8 cellular contexts compared by ENCODE assay signal in genomic region chr22:23767673-23768548, GRCh38. TPM values are rescaled to one million over a fixed set of nuclear protein-coding genes. Genes with fewer than 3 reads are reported as not detected.
DNase-seq lines count a peak whose midpoint lies in the region; ATAC-seq, FAIRE-seq and TF ChIP-seq lines count a peak whose summit lies in the region.

Gene CHCHD10 (minus strand): TSS chr22:23767972. CDS start chr22:23767874, 98 bp downstream.

- peak within 1 kb of the TSS; percentile 88 for H3K4me2 ChIP-seq in A549

- TF ChIP-seq EP300 in A549 (IDR thresholded peaks at IDR 0.05) (no peak), Ishikawa (IDR thresholded peaks at IDR 0.05; ENCODE audit: borderline replicate concordance) (no peak)

- peak; percentile 52 for TF ChIP-seq POLR2A in A549 (IDR thresholded peaks at IDR 0.05; ENCODE audit: low read length)

- DNase-seq in A549 (ENCODE audit: low read depth in 1 of 2, low spot score in 1 of 2), result peak; percentile 65 to 77
- peak; percentile 77 to 80 for DNase-seq in SHP77 (lab: John Stamatoyannopoulos, UW)
- DNase-seq in activated gamma-delta T cell treated with Interleukin-2 at 50 U/mL for 16 hours, result peak; percentile 71
- peak; percentile 77 for DNase-seq in foreskin melanocyte

- ATAC-seq in A549 (peak; percentile 79 to 87), GM18498 (IDR thresholded peaks at IDR 0.05; ENCODE audit: unreplicated experiment) (peak; percentile 66)

- H3K4me1 ChIP-seq in A549 (peaks cover 32% of the 10 kb centered on the region), neuron (ENCODE audit: insufficient read depth, low read length) (peaks cover 19% of the 10 kb centered on the region)

- peak within 1 kb of the TSS; percentile 66 for H3K4me3 ChIP-seq in A549
- peak within 1 kb of the TSS; percentile 58 for H3K4me3 ChIP-seq in neuron (ENCODE audit: low read length)

- peak; percentile 55 for TF ChIP-seq CTCF in A549 (IDR thresholded peaks at IDR 0.05)
- TF ChIP-seq CTCF in subcutaneous adipose tissue (IDR thresholded peaks at IDR 0.05; ENCODE audit: low read depth), result no peak

- peak within 1 kb of the TSS; percentile 89 for H2AFZ ChIP-seq in neuron (ENCODE audit: low read depth, low read length)

- POLR2A ChIA-PET in A549 (lab: Yijun Ruan, JAX), result interaction anchor here (0.5 to 1.4 kb wide), 4 partner anchors 15 to 90 kb away, joined by 3 to 4 read pairs (median 3); partner anchors contain the start of genes SLC2A11 and ZNF70

- no peak for FAIRE-seq in A549 (lab: Jason Lieb, UNC)

- CTCF ChIA-PET in A549 (lab: Yijun Ruan, JAX), result interaction anchor here (0.8 to 16.9 kb wide), 18 partner anchors 10 to 142 kb away, joined by 3 to 175 read pairs (median 4); partner anchors contain the start of genes DERL3, MIF and SMARCB1

- WGBS in A549 (ENCODE audit: missing lambda C conversion rate), result 10% methylated on average over 4 of the region's 63 CpGs

- H3K9me3 ChIP-seq in A549 (no peaks in the 10 kb centered on the region), neuron (ENCODE audit: low read length) (no peaks in the 10 kb centered on the region)

- H3K27ac ChIP-seq in A549, result peak within 1 kb of the TSS; percentile 88 to 96

- no peaks in the 10 kb centered on the region for H3K27me3 ChIP-seq in neuron (ENCODE audit: insufficient read depth, low read length)

- TF ChIP-seq RAD21 in A549 (conservative IDR thresholded peaks at IDR 0.05 in 1 of 2, IDR thresholded peaks at IDR 0.05 in 1 of 2), result peak; percentile 48 to 50
- TF ChIP-seq RAD21 in Ishikawa (IDR thresholded peaks at IDR 0.05; ENCODE audit: low read depth), result peak; percentile 64

- H3K36me3 ChIP-seq in neuron (ENCODE audit: insufficient read depth, low read length), result peaks cover 10% of the 10 kb centered on the region

TF ChIP-seq in A549, 52 proteins besides CTCF, POLR2A, EP300 and RAD21 (continues in another document):
- TF ChIP-seq ELK1 (IDR thresholded peaks at IDR 0.05; ENCODE audit: low read depth, low read length), result no peak
- TF ChIP-seq E2F6 (IDR thresholded peaks at IDR 0.05; ENCODE audit: borderline replicate concordance, low read depth), result 0 out of 2 replicates have a peak, but pooled peaks have one; percentile 2
- peak; percentile 36; the same call in 1 of the 2 replicates for TF ChIP-seq MYC (IDR thresholded peaks at IDR 0.05; ENCODE audit: borderline replicate concordance, low read length)
- TF ChIP-seq HEYL (CRISPR knock-in tag; IDR thresholded peaks at IDR 0.05), result no peak
- no peak for TF ChIP-seq KDM5A (IDR thresholded peaks at IDR 0.05)
- TF ChIP-seq ESRRA (IDR thresholded peaks at IDR 0.05; ENCODE audit: borderline replicate concordance, low read length), result peak; percentile 80
- no peak for TF ChIP-seq RARB (CRISPR knock-in tag; IDR thresholded peaks at IDR 0.05)
- TF ChIP-seq ZFP36 (IDR thresholded peaks at IDR 0.05; ENCODE audit: borderline replicate concordance, partially characterized antibody), result no peak
- TF ChIP-seq HMGXB4 (CRISPR knock-in tag; IDR thresholded peaks at IDR 0.05; ENCODE audit: borderline replicate concordance), result no peak
- no peak for TF ChIP-seq CHD2 (IDR thresholded peaks at IDR 0.05; ENCODE audit: low read length, partially characterized antibody)
- TF ChIP-seq RFX5 (IDR thresholded peaks at IDR 0.05), result no peak
- no peak for TF ChIP-seq CBX2 (IDR thresholded peaks at IDR 0.05; ENCODE audit: borderline replicate concordance, low read depth)
- no peak for TF ChIP-seq TP53 (CRISPR knock-in tag; IDR thresholded peaks at IDR 0.05)

TF ChIP-seq in Ishikawa, 13 proteins besides CTCF, POLR2A, EP300 and RAD21:
- TF ChIP-seq EGR1 (IDR thresholded peaks at IDR 0.05) (no peak), ZBTB7A (IDR thresholded peaks at IDR 0.05; ENCODE audit: low read depth) (peak; percentile 99), CEBPB (IDR thresholded peaks at IDR 0.05) (no peak), TAF1 (IDR thresholded peaks at IDR 0.05; ENCODE audit: low read depth) (peak; percentile 67), REST (IDR thresholded peaks at IDR 0.05; ENCODE audit: low read depth) (no peak), FOXM1 (IDR thresholded peaks at IDR 0.05; ENCODE audit: borderline replicate concordance, low read depth) (no peak), NFIC (IDR thresholded peaks at IDR 0.05) (peak; percentile 26; the same call in 1 of the 2 replicates), CREB1 (IDR thresholded peaks at IDR 0.05; ENCODE audit: low read depth) (no peak), USF1 (IDR thresholded peaks at IDR 0.05) (no peak; the same call in none of the 2 replicates), TEAD4 (IDR thresholded peaks at IDR 0.05) (no peak), TCF12 (IDR thresholded peaks at IDR 0.05; ENCODE audit: low read depth) (peak; percentile 19; the same call in 1 of the 2 replicates), YY1 (IDR thresholded peaks at IDR 0.05; ENCODE audit: low read depth) (peak; percentile 91), MAX (IDR thresholded peaks at IDR 0.05) (peak; percentile 79)
TF ChIP-seq in Ishikawa: peak in this region for 6.

RNA-seq across cellular contexts. Expression of gene CHCHD10, which starts in this region (rescaled TPM):
- polyA plus RNA-seq in A549 (2011; rRNA removed) (33.0 and 59.4 TPM in 2 replicates), A549 (2017; fragmentation: RNase III; extraction: RNeasy Plus Mini Kit Qiagen cat#74134 plus additional on column Dnase treatment) (79.5 to 99.0 TPM (median 85.4 TPM) in 3 replicates)
- polyA plus RNA-seq in A549 (2012; cell fraction: cytosol; rRNA removed), result 143 and 149 TPM in 2 replicates
- 81.7 and 94.5 TPM in 2 replicates for polyA plus RNA-seq in A549 (2012; cell fraction: nucleus; rRNA removed)
- polyA minus RNA-seq in A549 (2011; rRNA and poly(A)+ RNA removed), result 88.9 and 141 TPM in 2 replicates
- 10 to 100 TPM in 3 of 4 donors, 1 to 10 TPM in 1; 9.3 to 84.6 (median 26.6) TPM for total RNA-seq in subcutaneous adipose tissue

Comparison
In these comparisons a context has a peak if more than half of its experiments do, and no peak if none do; other contexts are left out.
1. Peak in every context shown above with its lines: DNase-seq, ATAC-seq, H3K4me3 ChIP-seq and H3K27ac ChIP-seq.